2 cellular contexts compared by ENCODE assay signal in the genomic region with DNA sequence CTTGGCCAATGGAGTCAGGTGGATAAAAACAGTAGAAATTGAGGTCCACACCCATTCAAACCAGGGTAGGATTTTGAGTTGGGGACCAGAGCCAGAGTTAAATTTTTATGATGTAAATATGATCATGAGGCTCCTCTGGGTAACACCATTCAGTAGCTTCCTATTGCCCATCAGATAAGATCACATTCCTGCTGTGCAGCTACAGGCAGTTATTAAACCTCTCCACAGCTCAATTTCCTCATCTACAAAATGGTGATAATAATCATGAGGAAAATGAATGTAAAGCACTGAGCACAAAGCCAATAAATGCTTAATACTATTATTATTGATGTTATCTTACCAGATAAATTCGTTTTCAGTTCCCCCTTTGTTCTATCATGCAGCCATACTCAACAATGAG.
A peak's percentile ranks its signal among the peaks of the same experiment; 100 is the strongest.
TF ChIP-seq lines count a peak whose summit lies in the region.

No MANE protein-coding gene starts in this region.

TF ChIP-seq in SK-N-SH, 30 proteins besides CTCF, POLR2A, EP300 and RAD21 (continued from another document):
- TF ChIP-seq, protein P1, sequence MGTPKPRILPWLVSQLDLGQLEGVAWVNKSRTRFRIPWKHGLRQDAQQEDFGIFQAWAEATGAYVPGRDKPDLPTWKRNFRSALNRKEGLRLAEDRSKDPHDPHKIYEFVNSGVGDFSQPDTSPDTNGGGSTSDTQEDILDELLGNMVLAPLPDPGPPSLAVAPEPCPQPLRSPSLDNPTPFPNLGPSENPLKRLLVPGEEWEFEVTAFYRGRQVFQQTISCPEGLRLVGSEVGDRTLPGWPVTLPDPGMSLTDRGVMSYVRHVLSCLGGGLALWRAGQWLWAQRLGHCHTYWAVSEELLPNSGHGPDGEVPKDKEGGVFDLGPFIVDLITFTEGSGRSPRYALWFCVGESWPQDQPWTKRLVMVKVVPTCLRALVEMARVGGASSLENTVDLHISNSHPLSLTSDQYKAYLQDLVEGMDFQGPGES (IDR thresholded peaks at IDR 0.05; ENCODE audit: low read depth, low read length), result no peak
- TF ChIP-seq REST (IDR thresholded peaks at IDR 0.05; ENCODE audit: low read depth, low read length), result no peak
- peak; percentile 72; the same call in 1 of the 2 replicates for TF ChIP-seq RCOR1 (IDR thresholded peaks at IDR 0.05; ENCODE audit: low read length)
- no peak for TF ChIP-seq CHD2 (IDR thresholded peaks at IDR 0.05; ENCODE audit: low read length, partially characterized antibody)
- no peak for TF ChIP-seq RFX5 (IDR thresholded peaks at IDR 0.05; ENCODE audit: low read length)
- no peak for TF ChIP-seq MEF2A (IDR thresholded peaks at IDR 0.05; ENCODE audit: borderline replicate concordance, low read depth)

TF ChIP-seq in SK-N-SH treated with all-trans-retinoic acid at 6 μM for 48 hours, 23 proteins besides CTCF, POLR2A, EP300 and RAD21 (continued from another document):
- TF ChIP-seq, protein P2, sequence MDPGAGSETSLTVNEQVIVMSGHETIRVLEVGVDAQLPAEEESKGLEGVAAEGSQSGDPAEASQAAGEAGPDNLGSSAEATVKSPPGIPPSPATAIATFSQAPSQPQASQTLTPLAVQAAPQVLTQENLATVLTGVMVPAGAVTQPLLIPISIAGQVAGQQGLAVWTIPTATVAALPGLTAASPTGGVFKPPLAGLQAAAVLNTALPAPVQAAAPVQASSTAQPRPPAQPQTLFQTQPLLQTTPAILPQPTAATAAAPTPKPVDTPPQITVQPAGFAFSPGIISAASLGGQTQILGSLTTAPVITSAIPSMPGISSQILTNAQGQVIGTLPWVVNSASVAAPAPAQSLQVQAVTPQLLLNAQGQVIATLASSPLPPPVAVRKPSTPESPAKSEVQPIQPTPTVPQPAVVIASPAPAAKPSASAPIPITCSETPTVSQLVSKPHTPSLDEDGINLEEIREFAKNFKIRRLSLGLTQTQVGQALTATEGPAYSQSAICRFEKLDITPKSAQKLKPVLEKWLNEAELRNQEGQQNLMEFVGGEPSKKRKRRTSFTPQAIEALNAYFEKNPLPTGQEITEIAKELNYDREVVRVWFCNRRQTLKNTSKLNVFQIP (CRISPR knock-in tag; IDR thresholded peaks at IDR 0.05; ENCODE audit: borderline replicate concordance, low read depth), result no peak
- TF ChIP-seq ZNF565 (CRISPR knock-in tag; conservative IDR thresholded peaks at IDR 0.05; ENCODE audit: low read depth) (no peak), CSDC2 (CRISPR knock-in tag; IDR thresholded peaks at IDR 0.05) (no peak), CREB5 (CRISPR knock-in tag; IDR thresholded peaks at IDR 0.05; ENCODE audit: low read depth) (no peak), ZFP30 (CRISPR knock-in tag; IDR thresholded peaks at IDR 0.05) (no peak), TCF4 (CRISPR knock-in tag; IDR thresholded peaks at IDR 0.05; ENCODE audit: borderline replicate concordance) (no peak), CSRNP3 (CRISPR knock-in tag; IDR thresholded peaks at IDR 0.05) (no peak), ZFP3 (CRISPR knock-in tag; IDR thresholded peaks at IDR 0.05) (no peak)
